Comparison of ENCODE assay signal across 9 cellular contexts in the genomic region with DNA sequence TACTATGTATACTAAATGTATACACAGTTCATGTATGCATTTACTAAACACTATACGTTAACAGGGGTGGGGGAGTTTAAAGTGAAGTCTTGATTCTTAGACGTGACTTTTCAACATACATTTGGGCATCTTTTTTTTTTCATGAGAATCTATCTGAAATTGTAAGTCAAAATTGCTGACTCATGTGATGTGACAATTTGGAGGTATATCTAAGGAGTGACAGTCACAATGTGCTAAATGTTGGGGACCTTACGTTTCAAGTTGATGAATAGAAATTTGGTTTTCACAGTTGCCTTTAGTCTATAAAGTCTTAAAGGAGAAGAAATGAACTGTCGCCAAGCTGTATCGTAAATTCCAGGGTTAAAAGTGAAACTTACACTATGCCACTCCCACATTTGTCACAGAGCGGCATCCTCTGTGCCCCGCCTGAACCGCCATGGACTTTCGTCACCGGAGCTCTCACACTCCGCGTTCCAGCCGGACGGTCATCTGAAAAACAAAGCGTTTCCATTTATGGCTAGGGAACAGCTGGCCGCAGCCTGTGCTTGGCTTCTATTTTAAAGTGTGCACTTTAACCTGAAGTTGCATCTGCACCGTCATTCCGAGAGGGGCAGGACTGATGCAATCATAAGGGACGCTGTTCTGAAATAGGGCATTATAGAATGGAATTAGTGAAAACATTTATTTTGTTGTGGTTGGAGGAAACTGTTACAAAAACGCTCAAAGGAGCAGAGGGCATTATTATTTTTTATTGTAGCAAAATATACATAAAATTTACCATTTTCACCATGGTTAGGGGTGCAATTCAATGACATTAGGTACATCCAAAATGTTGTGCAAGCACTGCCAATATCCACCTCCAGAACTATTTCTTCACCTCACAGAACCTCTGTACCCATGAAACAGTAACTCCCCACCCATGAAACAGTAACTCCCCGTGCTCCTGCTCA. TPM values are rescaled to one million over a fixed set of nuclear protein-coding genes. Genes with fewer than 3 reads are reported as not detected.
A peak's percentile ranks its signal among the peaks of the same experiment; 100 is the strongest.
DNase-seq lines count a peak whose midpoint lies in the region; ATAC-seq, FAIRE-seq and TF ChIP-seq lines count a peak whose summit lies in the region.
"Had no signal": no experiment of that assay in that cellular context is flagged by ENCODE, and none has a peak within 500 bp of the region (broad histone marks: within the 10 kb centered on the region; RNA-seq: fewer than 3 reads in every experiment).

No MANE protein-coding gene starts in this region.

- H3K36me3 Mint-ChIP-seq in activated CD4-positive, alpha-beta T cell treated with anti-CD3 and anti-CD28 coated beads for 36 hours (ENCODE audit: low read depth), result no peaks in the 10 kb centered on the region

- DNase-seq in HFF-Myc (ENCODE audit: extremely low read depth, low read depth) (no peak), K562 (ENCODE audit: extremely low read depth in 1 of 4, low spot score in 3 of 4) (peak; percentile 35 to 64 (median 51)), left lung (peak in 1 of 2 donors; percentile 43), suprapubic skin (ENCODE audit: low spot score in 2 of 2) (no peak)
- DNase-seq in activated CD4-positive, alpha-beta T cell treated with anti-CD3 and anti-CD28 coated beads for 36 hours, result no peak
- DNase-seq in activated CD4-positive, alpha-beta T cell treated with anti-CD3 and anti-CD28 coated beads, Interleukin-2, amount 50 U/mL, for 4 hours, result no peak
- DNase-seq: NCI-H82 had no signal

- no peak for TF ChIP-seq CTCF in HFF-Myc (IDR thresholded peaks at IDR 0.05; ENCODE audit: low read depth, low read length, missing control alignments)
- TF ChIP-seq CTCF in K562 (IDR thresholded peaks at IDR 0.05 in 2 of 3, conservative IDR thresholded peaks at IDR 0.05 in 1 of 3; ENCODE audit: insufficient read depth in 2 of 3, low read depth in 1 of 3, low read length in 3 of 3), result no peak
- TF ChIP-seq CTCF in left lung (IDR thresholded peaks at IDR 0.05), result no peak
- TF ChIP-seq CTCF in suprapubic skin (IDR thresholded peaks at IDR 0.05), result no peak

- H2AFZ ChIP-seq in K562 (ENCODE audit: low read depth, low read length), result peak overlapping the region; percentile 82

- H3K27me3 ChIP-seq in K562 (ENCODE audit: control insufficient read depth in 2 of 2, insufficient read depth in 2 of 2, low read length in 2 of 2) (peaks cover 11 to 22% of the 10 kb centered on the region in 2 experiments; a peak in 4 of 5 replicates), left lung (peaks cover 0 to 16% of the 10 kb centered on the region in 2 donors), suprapubic skin (no peaks in the 10 kb centered on the region)

- H3K4me3 ChIP-seq in HFF-Myc (replicated peaks; ENCODE audit: low read depth, low read length) (0 out of 2 replicates have a peak overlapping the region, but pooled peaks have one; percentile 6), K562 (peak overlapping the region; percentile 29), left lung (peak overlapping the region in 1 of 2 donors; percentile 2), suprapubic skin (no peak overlapping the region)

- no TSS peak for BruUV-seq in K562 (replicated peaks; lab: Mats Ljungman, UMichigan)

- no peaks in the 10 kb centered on the region for H3K9me1 ChIP-seq in K562 (ENCODE audit: control insufficient read depth, insufficient read depth, low read length)

- H3K36me3 ChIP-seq in K562 (ENCODE audit: control insufficient read depth, insufficient read depth, low read length) (no peaks in the 10 kb centered on the region), left lung (peaks cover 0 to 8% of the 10 kb centered on the region in 2 donors), suprapubic skin (no peaks in the 10 kb centered on the region)

- peaks cover 5% of the 10 kb centered on the region for H3K9me3 Mint-ChIP-seq in activated CD4-positive, alpha-beta T cell treated with anti-CD3 and anti-CD28 coated beads for 36 hours (ENCODE audit: low read depth)

- H3K4me1 ChIP-seq in K562 (replicated peaks in 1 of 2; ENCODE audit: control insufficient read depth in 2 of 2, insufficient read depth in 2 of 2, low read length in 2 of 2) (peaks cover 3 to 7% of the 10 kb centered on the region in 2 experiments; a peak in 3 of 5 replicates), left lung (no peaks in the 10 kb centered on the region), suprapubic skin (no peaks in the 10 kb centered on the region)

- no peak overlapping the region for H3K27ac Mint-ChIP-seq in activated CD4-positive, alpha-beta T cell treated with anti-CD3 and anti-CD28 coated beads for 36 hours

- peak; percentile 82 for FAIRE-seq in K562 (lab: Jason Lieb, UNC)

- no peaks in the 10 kb centered on the region for H4K20me1 ChIP-seq in K562 (replicated peaks; ENCODE audit: control insufficient read depth, insufficient read depth, low read length)

- no peak for TF ChIP-seq RAD21 in K562 (CRISPR knock-in tag; conservative IDR thresholded peaks at IDR 0.05 in 1 of 2, IDR thresholded peaks at IDR 0.05 in 1 of 2)

- TF ChIP-seq EP300 in K562 (IDR thresholded peaks at IDR 0.05; ENCODE audit: low read length) (peak; percentile 41), suprapubic skin (IDR thresholded peaks at IDR 0.05) (peak; percentile 45)

- in situ Hi-C loops in K562 (cut with MboI), result no loop called here

- peaks cover 29% of the 10 kb centered on the region for H3K27me3 Mint-ChIP-seq in activated CD4-positive, alpha-beta T cell treated with anti-CD3 and anti-CD28 coated beads for 36 hours

- H3K4me2 ChIP-seq in K562 (ENCODE audit: insufficient read depth, low read length), result peak overlapping the region; percentile 82

- H3K4me1 Mint-ChIP-seq in activated CD4-positive, alpha-beta T cell treated with anti-CD3 and anti-CD28 coated beads for 36 hours, result no peaks in the 10 kb centered on the region

- H3K4me3 Mint-ChIP-seq in activated CD4-positive, alpha-beta T cell treated with anti-CD3 and anti-CD28 coated beads for 36 hours, result no peak overlapping the region

- peak overlapping the region; percentile 60 for H3K27ac ChIP-seq in K562 (ENCODE audit: extremely low read depth, low read depth, low read length)
- H3K27ac ChIP-seq in left lung, result no peak overlapping the region
- H3K27ac ChIP-seq in suprapubic skin, result no peak overlapping the region

- H3K9me3 ChIP-seq in K562 (replicated peaks; ENCODE audit: control insufficient read depth, insufficient read depth, low read depth, low read length) (no peaks in the 10 kb centered on the region), left lung (no peaks in the 10 kb centered on the region), suprapubic skin (no peaks in the 10 kb centered on the region)

- CTCF ChIA-PET in K562 (lab: Yijun Ruan, JAX; ENCODE audit: low intra/inter-chr PET ratio), result no interaction called here
- CTCF ChIA-PET in activated CD4-positive, alpha-beta T cell treated with anti-CD3 and anti-CD28 coated beads for 36 hours (lab: Charles Lee), result no interaction called here

- ATAC-seq in K562 (peak; percentile 93), left lung (peak; percentile 32), GM18517 (IDR thresholded peaks at IDR 0.05; ENCODE audit: unreplicated experiment) (no peak), GM19455 (IDR thresholded peaks at IDR 0.05; ENCODE audit: unreplicated experiment) (no peak)
- no peak for ATAC-seq in activated CD4-positive, alpha-beta T cell treated with anti-CD3 and anti-CD28 coated beads for 36 hours

- TF ChIP-seq POLR2A in K562 (conservative IDR thresholded peaks at IDR 0.05) (no peak), suprapubic skin (IDR thresholded peaks at IDR 0.05) (no peak)

- peak overlapping the region; percentile 18 to 64; a peak in 3 of 4 replicates for H3K9ac ChIP-seq in K562 (ENCODE audit: insufficient read depth in 1 of 2, low read depth in 2 of 2, low read length in 2 of 2)

- WGBS in K562 (ENCODE audit: insufficient coverage, low coverage, missing lambda C conversion rate), result 4% methylated on average over 21 of the region's 21 CpGs
- 75% methylated on average over 21 of the region's 21 CpGs for WGBS in suprapubic skin

- intact Hi-C loops in K562 (cut with micrococcal nuclease) (no loop called here), left lung (cut with DNase I) (no loop called here)
- intact Hi-C loops in activated CD4-positive, alpha-beta T cell treated with anti-CD3 and anti-CD28 coated beads for 36 hours (cut with DNase I, micrococcal nuclease), result no loop called here

- H3K79me2 ChIP-seq in K562 (ENCODE audit: control insufficient read depth, insufficient read depth, low read length), result no peaks in the 10 kb centered on the region

- POLR2A ChIA-PET in K562 (lab: Yijun Ruan, JAX), result interaction anchor here (0.7 kb wide), 1 partner anchor 13 kb away, joined by 3 read pairs; no protein-coding TSS in a partner anchor
- POLR2A ChIA-PET in activated CD4-positive, alpha-beta T cell treated with anti-CD3 and anti-CD28 coated beads for 36 hours (lab: Charles Lee), result no interaction called here

RNA-seq across cellular contexts. Expression of a gene that starts 30.9 kb away (rescaled TPM):
- not detected in 2 replicates for total RNA-seq in K562 (2011; cell fraction: chromatin; rRNA removed; ENCODE audit: low replicate concordance)
- total RNA-seq in K562 (2011; cell fraction: nucleolus; rRNA removed), result not detected in 2 replicates
- not detected in 2 replicates for total RNA-seq in K562 (2011; cell fraction: nucleoplasm; rRNA removed)
- total RNA-seq in K562 (2014; rRNA removed), result 0.12 TPM in 1 of 2 replicates, not detected in the other
- total RNA-seq in K562 (2014; rRNA removed; fragmentation: Illumina TruSeq; extraction: Trizol), result not detected in 2 replicates
- total RNA-seq in K562 (2015; rRNA removed; fragmentation: Illumina TruSeq; extraction: Trizol), result not detected in 2 replicates
- not detected in 2 replicates for total RNA-seq in K562 (2021)
- polyA plus RNA-seq in K562 (2011; rRNA removed), result not detected in 2 replicates
- polyA plus RNA-seq in K562 (2011; cell fraction: cytosol; rRNA removed), result not detected in 2 replicates
- not detected in 2 replicates for polyA plus RNA-seq in K562 (2011; cell fraction: nucleus; rRNA removed)
- polyA plus RNA-seq in K562 (2012), result 0.04 and 0.14 TPM in 2 replicates
- polyA plus RNA-seq in K562 (2014; fragmentation: Illumina TruSeq; extraction: Trizol), result not detected in 2 replicates
- polyA plus RNA-seq in K562 (2014; fragmentation: Nextera tagmentation; extraction: Ambion mirVana), result under 1 TPM in 1 of 2 experiments, not detected in 1; 0.06 TPM
- polyA plus RNA-seq in K562 (2014; rRNA removed), result not detected in 2 replicates
- polyA minus RNA-seq in K562 (2011; rRNA and poly(A)+ RNA removed), result not detected in 2 replicates
- not detected in 2 replicates for polyA minus RNA-seq in K562 (2011; cell fraction: cytosol; rRNA and poly(A)+ RNA removed)
- not detected in 2 replicates for polyA minus RNA-seq in K562 (2011; cell fraction: nucleus; rRNA and poly(A)+ RNA removed)
- 10 to 100 TPM; 33.6 to 43.1 TPM for total RNA-seq in left lung
- total RNA-seq in suprapubic skin, result 10 to 100 TPM; 13.9 to 31.4 (median 23.1) TPM
- total RNA-seq in activated CD4-positive, alpha-beta T cell treated with anti-CD3 and anti-CD28 coated beads for 36 hours, result not detected

RNA-seq across cellular contexts. Expression of a gene that starts 32.8 kb away (rescaled TPM):
- not detected in 2 replicates for total RNA-seq in K562 (2011; cell fraction: chromatin; rRNA removed; ENCODE audit: low replicate concordance)
- total RNA-seq in K562 (2011; cell fraction: nucleolus; rRNA removed), result not detected in 2 replicates
- not detected in 2 replicates for total RNA-seq in K562 (2011; cell fraction: nucleoplasm; rRNA removed)
- total RNA-seq in K562 (2014; rRNA removed) (not detected in 2 replicates), K562 (2014; rRNA removed; fragmentation: Illumina TruSeq; extraction: Trizol) (0.07 and 0.22 TPM in 2 replicates), K562 (2015; rRNA removed; fragmentation: Illumina TruSeq; extraction: Trizol) (not detected in 2 replicates), K562 (2021) (0.25 TPM in 1 of 2 replicates, not detected in the other), left lung (1 to 10 TPM; 1.3 to 2.1 TPM), suprapubic skin (1 to 10 TPM in 1 of 4 donors, under 1 TPM in 2, not detected in 1; 0.60 to 1.5 (median 0.97) TPM)
- polyA plus RNA-seq in K562 (2011; rRNA removed) (0.35 TPM in 1 of 2 replicates, not detected in the other), K562 (2014; fragmentation: Illumina TruSeq; extraction: Trizol) (0.16 and 0.37 TPM in 2 replicates), K562 (2014; fragmentation: Nextera tagmentation; extraction: Ambion mirVana) (under 1 TPM in 1 of 2 experiments, not detected in 1; 0.04 TPM), K562 (2014; rRNA removed) (0.04 TPM in 1 of 2 replicates, not detected in the other)
- polyA plus RNA-seq in K562 (2011; cell fraction: cytosol; rRNA removed), result 0.10 TPM in 1 of 2 replicates, not detected in the other
- 0.20 TPM in 1 of 2 replicates, not detected in the other for polyA plus RNA-seq in K562 (2011; cell fraction: nucleus; rRNA removed)
- 0.07 and 0.15 TPM in 2 replicates for polyA plus RNA-seq in K562 (2012)
- 0.15 TPM in 1 of 2 replicates, not detected in the other for polyA minus RNA-seq in K562 (2011; rRNA and poly(A)+ RNA removed)
- not detected in 2 replicates for polyA minus RNA-seq in K562 (2011; cell fraction: cytosol; rRNA and poly(A)+ RNA removed)
- 0.11 TPM in 1 of 2 replicates, not detected in the other for polyA minus RNA-seq in K562 (2011; cell fraction: nucleus; rRNA and poly(A)+ RNA removed)
- total RNA-seq in activated CD4-positive, alpha-beta T cell treated with anti-CD3 and anti-CD28 coated beads for 36 hours, result under 1 TPM; 0.34 to 0.40 TPM

Comparison
In these comparisons a context has a peak if more than half of its experiments do, and no peak if none do; other contexts are left out.
1. DNase-seq: peak in K562 (4 of 4); none in HFF-Myc (single experiment), suprapubic skin (0 of 2), activated CD4-positive, alpha-beta T cell treated with anti-CD3 and anti-CD28 coated beads for 36 hours (single experiment) and activated CD4-positive, alpha-beta T cell treated with anti-CD3 and anti-CD28 coated beads, Interleukin-2, amount 50 U/mL, for 4 hours (0 of 2).
2. ATAC-seq: peak in K562 (single experiment) and left lung (single experiment); none in activated CD4-positive, alpha-beta T cell treated with anti-CD3 and anti-CD28 coated beads for 36 hours (single experiment), GM18517 (single experiment) and GM19455 (single experiment).
3. RNA of a gene that starts 30.9 kb away (total RNA-seq): 33.6 to 43.1 TPM in left lung and 13.9 to 31.4 TPM in suprapubic skin; not detected in activated CD4-positive, alpha-beta T cell treated with anti-CD3 and anti-CD28 coated beads for 36 hours and 0.12 TPM in K562; every median in the first group is over 10 times any median in the second.